26 cellular contexts compared by ENCODE assay signal in the genomic region with DNA sequence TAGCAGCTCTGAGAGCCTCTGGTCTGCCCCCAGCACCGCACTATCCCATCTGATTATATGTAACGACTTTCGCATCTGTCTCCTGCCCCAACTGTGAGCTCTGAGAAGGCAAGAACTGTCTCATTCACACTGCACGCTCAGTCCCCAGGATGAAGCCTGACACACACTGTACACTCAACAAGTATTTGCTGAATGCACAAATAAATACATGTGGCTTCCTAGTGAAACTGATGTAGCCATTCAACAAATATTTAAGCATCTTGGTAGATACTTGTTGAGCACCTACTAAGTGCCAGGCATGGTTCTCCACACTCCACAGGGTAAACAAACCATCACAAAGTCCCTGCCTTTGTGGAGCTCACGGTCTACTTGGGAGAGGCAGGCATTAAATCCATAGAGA.
"Had no signal": no experiment of that assay in that cellular context is flagged by ENCODE, and none has a peak within 500 bp of the region (broad histone marks: within the 10 kb centered on the region; RNA-seq: fewer than 3 reads in every experiment).

No MANE protein-coding gene starts in this region.

- DNase-seq: islet precursor cell; left ventricle myocardium inferior; mesendoderm; naive thymus-derived CD4-positive, alpha-beta T cell; nephron progenitor cell; occipital lobe; ovary; small intestine; spleen; stimulated activated CD4-positive, alpha-beta T cell treated with anti-CD3 and anti-CD28 coated beads, Interleukin-4, amount 100 ng/mL, for 24 hours; stimulated activated naive CD4-positive, alpha-beta T cell; tibial artery; trophoblast cell; upper lobe of right lung had no signal

- H3K4me1 Mint-ChIP-seq: mesothelial cell of epicardium; stimulated activated effector memory CD8-positive, alpha-beta T cell treated with anti-CD3 and anti-CD28 coated beads, Interleukin-12 subunit alpha, Interleukin-12 subunit beta, amount 100 ng/mL, for 72 hours had no signal

- H3K9ac ChIP-seq: neural progenitor cell had no signal

- H3K9me3 ChIP-seq: left ventricle myocardium inferior, neutrophil, ovary, right atrium auricular region, spleen, suprapubic skin, thoracic aorta, tibial artery, upper lobe of right lung had no signal

- H3K79me2 ChIP-seq: hepatocyte had no signal

- H3K4me3 ChIP-seq: hepatocyte, left ventricle myocardium inferior, lung, ovary, right atrium auricular region, spleen, suprapubic skin, thoracic aorta, tibial artery, upper lobe of right lung had no signal

- H3K9me3 Mint-ChIP-seq: mesothelial cell of epicardium; naive thymus-derived CD4-positive, alpha-beta T cell; nephron progenitor cell; neural progenitor cell; stimulated activated effector memory CD8-positive, alpha-beta T cell treated with anti-CD3 and anti-CD28 coated beads, Interleukin-12 subunit alpha, Interleukin-12 subunit beta, amount 100 ng/mL, for 72 hours; stimulated activated naive CD8-positive, alpha-beta T cell treated with anti-CD3 and anti-CD28 coated beads, Interleukin-15, Interleukin-2, amounts not matched to agents 100 ng/mL and 50 ng/mL, for 24 hours had no signal

- H3K36me3 ChIP-seq: left ventricle myocardium inferior, neural progenitor cell, neutrophil, ovary, right atrium auricular region, spleen, suprapubic skin, thoracic aorta, tibial artery, upper lobe of right lung had no signal

- ATAC-seq: naive thymus-derived CD4-positive, alpha-beta T cell; sciatic nerve; stimulated activated effector memory CD8-positive, alpha-beta T cell treated with anti-CD3 and anti-CD28 coated beads, Interleukin-12 subunit alpha, Interleukin-12 subunit beta, amount 100 ng/mL, for 72 hours; upper lobe of right lung had no signal

- H3K4me3 Mint-ChIP-seq: mesothelial cell of epicardium; naive thymus-derived CD4-positive, alpha-beta T cell; nephron progenitor cell; neural progenitor cell; stimulated activated effector memory CD8-positive, alpha-beta T cell treated with anti-CD3 and anti-CD28 coated beads, Interleukin-12 subunit alpha, Interleukin-12 subunit beta, amount 100 ng/mL, for 72 hours; stimulated activated naive CD8-positive, alpha-beta T cell treated with anti-CD3 and anti-CD28 coated beads, Interleukin-15, Interleukin-2, amounts not matched to agents 100 ng/mL and 50 ng/mL, for 24 hours had no signal

- H2AFZ ChIP-seq: hepatocyte had no signal

- H3K27ac ChIP-seq: hepatocyte, left ventricle myocardium inferior, neural progenitor cell, neutrophil, ovary, right atrium auricular region, spleen, suprapubic skin, thoracic aorta, tibial artery, upper lobe of right lung had no signal

- H3K4me1 ChIP-seq: suprapubic skin had no signal

- H3K4me2 ChIP-seq: hepatocyte had no signal

- H3K27me3 ChIP-seq: ovary, right atrium auricular region, suprapubic skin, tibial artery, upper lobe of right lung had no signal

- H3K27ac Mint-ChIP-seq: mesothelial cell of epicardium; nephron progenitor cell; neural progenitor cell; progenitor cell of endocrine pancreas; stimulated activated effector memory CD8-positive, alpha-beta T cell treated with anti-CD3 and anti-CD28 coated beads, Interleukin-12 subunit alpha, Interleukin-12 subunit beta, amount 100 ng/mL, for 72 hours; stimulated activated naive CD8-positive, alpha-beta T cell treated with anti-CD3 and anti-CD28 coated beads, Interleukin-15, Interleukin-2, amounts not matched to agents 100 ng/mL and 50 ng/mL, for 24 hours had no signal

- H3K36me3 Mint-ChIP-seq: mesothelial cell of epicardium; naive thymus-derived CD4-positive, alpha-beta T cell; neural progenitor cell; stimulated activated effector memory CD8-positive, alpha-beta T cell treated with anti-CD3 and anti-CD28 coated beads, Interleukin-12 subunit alpha, Interleukin-12 subunit beta, amount 100 ng/mL, for 72 hours had no signal
